In the genomic region with DNA sequence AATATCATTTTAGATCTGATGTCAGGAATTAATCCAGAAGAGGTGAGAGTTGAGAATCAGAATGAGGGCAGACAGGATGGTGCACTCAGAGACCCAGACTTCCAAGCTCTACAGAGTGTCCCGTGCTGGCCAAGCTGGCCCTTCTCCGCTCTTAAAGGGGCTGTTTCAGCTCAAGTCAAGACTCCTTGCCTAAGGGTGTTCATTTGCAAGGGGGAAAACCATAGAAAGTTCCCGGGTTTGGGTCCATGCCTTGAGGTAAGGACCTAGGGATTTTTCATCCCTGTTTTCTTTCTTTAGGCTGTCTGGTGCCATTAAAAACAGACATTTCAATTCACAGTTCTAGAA, we compare ENCODE assay signal across 33 cellular contexts. TPM values are rescaled to one million over a fixed set of nuclear protein-coding genes. Genes with fewer than 3 reads are reported as not detected.
"Had no signal": no experiment of that assay in that cellular context is flagged by ENCODE, and none has a peak within 500 bp of the region (broad histone marks: within the 10 kb centered on the region; RNA-seq: fewer than 3 reads in every experiment).

No MANE protein-coding gene starts in this region.

- DNase-seq: dermis blood vessel endothelial cell; effector memory CD4-positive, alpha-beta T cell; foreskin keratinocyte; heart left ventricle; left cardiac atrium; left lung; mesenchymal stem cell; natural killer cell; psoas muscle; right cardiac atrium; sigmoid colon; stimulated activated CD4-positive, alpha-beta T cell treated with anti-CD3 and anti-CD28 coated beads, Interleukin-2, amount 100 ng/mL, for 24 hours; stimulated activated CD4-positive, alpha-beta T cell treated with anti-CD3 and anti-CD28 coated beads, Interleukin-4, amount 100 ng/mL, for 24 hours; stimulated activated naive CD8-positive, alpha-beta T cell treated with anti-CD3 and anti-CD28 coated beads, Interleukin-15, Interleukin-2, amounts not matched to agents 100 U/mL and 50 U/mL, for 24 hours; substantia nigra; testis; transverse colon had no signal

- ATAC-seq: foreskin keratinocyte; gastroesophageal sphincter; heart left ventricle; left cardiac atrium; left lung; natural killer cell; psoas muscle; right cardiac atrium; stimulated activated effector memory CD8-positive, alpha-beta T cell treated with anti-CD3 and anti-CD28 coated beads, Interleukin-12 subunit alpha, Interleukin-12 subunit beta, amount 100 ng/mL, for 72 hours; stimulated activated naive CD8-positive, alpha-beta T cell treated with anti-CD3 and anti-CD28 coated beads, Interleukin-15, Interleukin-2, amounts not matched to agents 100 U/mL and 50 U/mL, for 24 hours had no signal

- H3K27ac ChIP-seq: coronary artery, esophagus muscularis mucosa, foreskin keratinocyte, gastroesophageal sphincter, heart left ventricle, hepatocyte, left lung, neutrophil, parathyroid adenoma, psoas muscle, sigmoid colon, testis, transverse colon, vagina had no signal

- H3K36me3 ChIP-seq: esophagus muscularis mucosa, gastroesophageal sphincter, heart left ventricle, left lung, neutrophil, sigmoid colon, transverse colon, vagina had no signal

- H3K27me3 ChIP-seq: gastroesophageal sphincter, hepatocyte, testis, vagina had no signal

- H3K4me3 Mint-ChIP-seq: natural killer cell; neural crest cell; stimulated activated effector memory CD8-positive, alpha-beta T cell treated with anti-CD3 and anti-CD28 coated beads, Interleukin-12 subunit alpha, Interleukin-12 subunit beta, amount 100 ng/mL, for 72 hours had no signal

- H3K4me1 ChIP-seq: parathyroid adenoma had no signal

- H3K9me3 Mint-ChIP-seq: natural killer cell; neural crest cell; stimulated activated effector memory CD8-positive, alpha-beta T cell treated with anti-CD3 and anti-CD28 coated beads, Interleukin-12 subunit alpha, Interleukin-12 subunit beta, amount 100 ng/mL, for 72 hours had no signal

- H3K36me3 Mint-ChIP-seq: natural killer cell; stimulated activated effector memory CD8-positive, alpha-beta T cell treated with anti-CD3 and anti-CD28 coated beads, Interleukin-12 subunit alpha, Interleukin-12 subunit beta, amount 100 ng/mL, for 72 hours had no signal

- H3K27ac Mint-ChIP-seq: natural killer cell; stimulated activated effector memory CD8-positive, alpha-beta T cell treated with anti-CD3 and anti-CD28 coated beads, Interleukin-12 subunit alpha, Interleukin-12 subunit beta, amount 100 ng/mL, for 72 hours had no signal

- H3K9me3 ChIP-seq: esophagus muscularis mucosa, gastroesophageal sphincter, heart left ventricle, left lung, neutrophil, psoas muscle, sigmoid colon, testis, transverse colon, vagina had no signal

- H3K4me3 ChIP-seq: coronary artery, esophagus muscularis mucosa, gastroesophageal sphincter, heart left ventricle, hepatocyte, left lung, psoas muscle, sigmoid colon, testis, transverse colon, vagina had no signal

RNA-seq across cellular contexts. Expression of a gene that starts 47.5 kb away (rescaled TPM):
- total RNA-seq: endothelial cell of umbilical vein, fibroblast of lung, kidney epithelial cell, lung microvascular endothelial cell, mononuclear cell, neural crest cell, omental fat pad, psoas muscle, skeletal muscle tissue, testis had no signal
